29 cellular contexts compared by ENCODE assay signal in the genomic region with DNA sequence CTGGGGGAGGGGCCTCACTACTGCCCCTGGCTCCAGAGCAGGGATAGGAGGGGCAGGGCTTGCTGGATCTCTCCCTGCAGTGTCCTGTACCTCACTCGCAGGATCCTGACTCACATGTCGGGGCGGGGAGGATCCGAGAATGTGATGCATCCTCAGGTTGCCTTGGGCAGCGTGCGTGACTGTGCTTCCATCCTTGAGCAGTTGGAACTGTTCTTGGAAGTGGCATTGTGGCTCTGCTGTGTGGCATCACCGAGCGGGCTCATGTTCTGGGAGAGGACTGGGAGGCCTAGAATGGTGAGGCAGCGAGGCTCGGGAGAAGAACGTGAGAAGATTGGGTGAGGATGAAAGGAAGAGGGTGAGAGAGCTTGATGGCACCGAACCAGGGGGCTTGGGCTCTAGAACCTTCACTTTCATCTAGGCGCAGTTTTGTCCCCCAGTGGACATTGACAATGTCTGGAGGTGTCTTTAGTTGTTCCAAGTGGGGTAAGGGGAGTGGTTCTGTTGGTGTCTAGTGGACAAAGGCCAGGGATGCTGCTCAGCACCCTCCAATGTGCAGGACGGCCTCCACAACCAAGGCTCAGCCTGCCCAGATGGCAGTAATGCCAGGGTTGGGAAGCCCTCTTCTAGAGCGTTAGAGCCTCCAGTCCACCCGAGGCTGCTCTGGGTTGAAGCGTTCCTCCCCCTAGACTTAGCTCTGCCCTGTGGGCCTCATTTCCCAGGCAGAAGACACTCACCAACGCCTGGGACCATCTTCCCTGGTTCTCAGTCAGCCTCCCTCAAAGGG. TPM values are rescaled to one million over a fixed set of nuclear protein-coding genes. Genes with fewer than 3 reads are reported as not detected.
DNase-seq lines count a peak whose midpoint lies in the region; ATAC-seq, FAIRE-seq and TF ChIP-seq lines count a peak whose summit lies in the region.
"Had no signal": no experiment of that assay in that cellular context is flagged by ENCODE, and none has a peak within 500 bp of the region (broad histone marks: within the 10 kb centered on the region; RNA-seq: fewer than 3 reads in every experiment).

No MANE protein-coding gene starts in this region.

- no peaks in the 10 kb centered on the region for H3K4me1 Mint-ChIP-seq in activated CD4-positive, alpha-beta T cell treated with anti-CD3 and anti-CD28 coated beads, Interleukin-2, amount 10 ng/mL, durations not matched to agents 7 days and 5 days
- H3K4me1 Mint-ChIP-seq in stimulated activated naive B cell treated with anti-CD40 and anti-IgM and Interleukin-4, amounts not matched to agents 10 μg/mL and 1 μg/mL and 100 μg/mL, for 72 hours = peaks cover 0 to 2% of the 10 kb centered on the region in 2 donors
- H3K4me1 Mint-ChIP-seq: activated CD4-positive, alpha-beta T cell treated with anti-CD3 and anti-CD28 coated beads, Interleukin-2, amount 10 ng/mL, durations not matched to agents 24 days and 14 days; immature natural killer cell had no signal

- H3K4me3 Mint-ChIP-seq in activated CD4-positive, alpha-beta T cell treated with anti-CD3 and anti-CD28 coated beads, Interleukin-2, amount 10 ng/mL, durations not matched to agents 7 days and 5 days = no peak overlapping the region
- H3K4me3 Mint-ChIP-seq in stimulated activated naive B cell treated with anti-CD40 and anti-IgM and Interleukin-4, amounts not matched to agents 10 μg/mL and 1 μg/mL and 100 μg/mL, for 72 hours = no peak overlapping the region
- H3K4me3 Mint-ChIP-seq: activated CD4-positive, alpha-beta T cell treated with anti-CD3 and anti-CD28 coated beads, Interleukin-2, amount 10 ng/mL, durations not matched to agents 24 days and 14 days; activated T-cell treated with anti-CD3 and anti-CD28 coated beads, Interleukin-2, amount 50 U/mL, for 24 hours; brain; CD4-positive, CD25-positive, alpha-beta regulatory T cell; immature natural killer cell; T-helper 2 cell treated with Interferon-gamma antibody and Interleukin-4, amounts not matched to agents 5 μg/mL and 100 μg/mL, for 36 hours had no signal

- peaks cover 5% of the 10 kb centered on the region for H3K36me3 Mint-ChIP-seq in activated CD4-positive, alpha-beta T cell treated with anti-CD3 and anti-CD28 coated beads, Interleukin-2, amount 10 ng/mL, durations not matched to agents 7 days and 5 days (ENCODE audit: low read depth)
- H3K36me3 Mint-ChIP-seq in stimulated activated naive B cell treated with anti-CD40 and anti-IgM and Interleukin-4, amounts not matched to agents 10 μg/mL and 1 μg/mL and 100 μg/mL, for 72 hours = peaks cover 35 to 38% of the 10 kb centered on the region in 2 donors
- H3K36me3 Mint-ChIP-seq: brain had no signal

- no peak for DNase-seq in activated CD4-positive, alpha-beta T cell treated with anti-CD3 and anti-CD28 coated beads, Interleukin-2, amount 10 ng/mL, durations not matched to agents 7 days and 5 days
- no peak for DNase-seq in activated CD4-positive, alpha-beta T cell treated with anti-CD3 and anti-CD28 coated beads for 48 hours
- DNase-seq in stimulated activated naive B cell treated with anti-CD40 and anti-IgM and Interleukin-4, amounts not matched to agents 10 μg/mL and 1 μg/mL and 100 μg/mL, for 72 hours = no peak
- DNase-seq in NCI-H446 treated with DMSO at 0.1 percent for 48 hours (lab: John Stamatoyannopoulos, UW) = no peak
- no peak for DNase-seq in H54 (ENCODE audit: insufficient read length, low spot score)
- DNase-seq: activated CD4-positive, alpha-beta T cell treated with anti-CD3 and anti-CD28 coated beads, Interleukin-2, amount 10 ng/mL, durations not matched to agents 24 days and 14 days; activated gamma-delta T cell treated with Interleukin-2 at 50 U/mL for 16 hours; activated T-cell treated with anti-CD3 and anti-CD28 coated beads, Interleukin-2, amount 50 U/mL, for 24 hours; CD4-positive, CD25-positive, alpha-beta regulatory T cell; cerebellar nuclear complex; hippocampal formation; immature natural killer cell; left lung; mesendoderm; MV-4-11; NCI-H1436 treated with DMSO at 0.1 percent for 48 hours; NCI-H2107; NCI-H446; NCI-H82; stimulated activated naive CD8-positive, alpha-beta T cell treated with anti-CD3 and anti-CD28 coated beads, Interleukin-15, Interleukin-2, amounts not matched to agents 100 U/mL and 50 U/mL, for 24 hours; thyroid gland had no signal

- CTCF ChIA-PET in activated CD4-positive, alpha-beta T cell treated with anti-CD3 and anti-CD28 coated beads, Interleukin-2, amount 10 ng/mL, durations not matched to agents 7 days and 5 days (lab: Charles Lee) = no interaction called here

- POLR2A ChIA-PET in activated CD4-positive, alpha-beta T cell treated with anti-CD3 and anti-CD28 coated beads, Interleukin-2, amount 10 ng/mL, durations not matched to agents 7 days and 5 days (lab: Charles Lee) = no interaction called here

- H3K27me3 Mint-ChIP-seq in activated CD4-positive, alpha-beta T cell treated with anti-CD3 and anti-CD28 coated beads, Interleukin-2, amount 10 ng/mL, durations not matched to agents 7 days and 5 days = no peaks in the 10 kb centered on the region
- H3K27me3 Mint-ChIP-seq in stimulated activated naive B cell treated with anti-CD40 and anti-IgM and Interleukin-4, amounts not matched to agents 10 μg/mL and 1 μg/mL and 100 μg/mL, for 72 hours = no peaks in the 10 kb centered on the region
- H3K27me3 Mint-ChIP-seq: activated CD4-positive, alpha-beta T cell treated with anti-CD3 and anti-CD28 coated beads, Interleukin-2, amount 10 ng/mL, durations not matched to agents 24 days and 14 days; activated T-cell treated with anti-CD3 and anti-CD28 coated beads, Interleukin-2, amount 50 U/mL, for 24 hours had no signal

- peak; percentile 22 for ATAC-seq in esophagus mucosa
- ATAC-seq in stimulated activated naive B cell treated with anti-CD40 and anti-IgM and Interleukin-4, amounts not matched to agents 10 μg/mL and 1 μg/mL and 100 μg/mL, for 72 hours (replicated peaks) = no peak
- ATAC-seq: left lung; stimulated activated naive CD8-positive, alpha-beta T cell treated with anti-CD3 and anti-CD28 coated beads, Interleukin-15, Interleukin-2, amounts not matched to agents 100 U/mL and 50 U/mL, for 24 hours had no signal

- TF ChIP-seq POLR2A in H54 (IDR thresholded peaks at IDR 0.05; ENCODE audit: low read depth, low read length) = no peak

- H3K27ac Mint-ChIP-seq in activated CD4-positive, alpha-beta T cell treated with anti-CD3 and anti-CD28 coated beads, Interleukin-2, amount 10 ng/mL, durations not matched to agents 7 days and 5 days = peak overlapping the region; percentile 25
- peak overlapping the region; percentile 31 for H3K27ac Mint-ChIP-seq in stimulated activated naive B cell treated with anti-CD40 and anti-IgM and Interleukin-4, amounts not matched to agents 10 μg/mL and 1 μg/mL and 100 μg/mL, for 72 hours
- H3K27ac Mint-ChIP-seq: activated CD4-positive, alpha-beta T cell treated with anti-CD3 and anti-CD28 coated beads, Interleukin-2, amount 10 ng/mL, durations not matched to agents 24 days and 14 days; activated T-cell treated with anti-CD3 and anti-CD28 coated beads, Interleukin-2, amount 50 U/mL, for 24 hours; T-helper 2 cell treated with Interferon-gamma antibody and Interleukin-4, amounts not matched to agents 5 μg/mL and 100 μg/mL, for 36 hours had no signal

- FAIRE-seq in H54 (lab: Jason Lieb, UNC) = no peak
- FAIRE-seq: D721Med, endometrium had no signal

- no peaks in the 10 kb centered on the region for H3K9me3 Mint-ChIP-seq in activated CD4-positive, alpha-beta T cell treated with anti-CD3 and anti-CD28 coated beads, Interleukin-2, amount 10 ng/mL, durations not matched to agents 7 days and 5 days
- H3K9me3 Mint-ChIP-seq in stimulated activated naive B cell treated with anti-CD40 and anti-IgM and Interleukin-4, amounts not matched to agents 10 μg/mL and 1 μg/mL and 100 μg/mL, for 72 hours = no peaks in the 10 kb centered on the region
- H3K9me3 Mint-ChIP-seq: activated CD4-positive, alpha-beta T cell treated with anti-CD3 and anti-CD28 coated beads, Interleukin-2, amount 10 ng/mL, durations not matched to agents 24 days and 14 days; activated T-cell treated with anti-CD3 and anti-CD28 coated beads, Interleukin-2, amount 50 U/mL, for 24 hours; brain; CD4-positive, CD25-positive, alpha-beta regulatory T cell; immature natural killer cell; T-helper 2 cell treated with Interferon-gamma antibody and Interleukin-4, amounts not matched to agents 5 μg/mL and 100 μg/mL, for 36 hours had no signal

RNA-seq across cellular contexts. Expression of a gene that starts 8.4 kb away (rescaled TPM):
- not detected for total RNA-seq in activated CD4-positive, alpha-beta T cell treated with anti-CD3 and anti-CD28 coated beads, Interleukin-2, amount 10 ng/mL, durations not matched to agents 7 days and 5 days
- total RNA-seq in esophagus mucosa = 7.5 TPM
- total RNA-seq: activated CD4-positive, alpha-beta T cell treated with anti-CD3 and anti-CD28 coated beads, Interleukin-2, amount 10 ng/mL, durations not matched to agents 24 days and 14 days; CD4-positive, CD25-positive, alpha-beta regulatory T cell; OCI-LY7; pulmonary artery endothelial cell had no signal

RNA-seq across cellular contexts. Expression of a gene that starts 9.7 kb away (rescaled TPM):
- total RNA-seq in activated CD4-positive, alpha-beta T cell treated with anti-CD3 and anti-CD28 coated beads, Interleukin-2, amount 10 ng/mL, durations not matched to agents 7 days and 5 days = 1 to 10 TPM; 5.0 to 6.1 TPM
- 6.1 TPM for total RNA-seq in esophagus mucosa
- total RNA-seq: LHCN-M2, OCI-LY7 had no signal

RNA-seq across cellular contexts. Expression of a gene that starts 9.9 kb away (rescaled TPM):
- 10 to 100 TPM; 12.8 to 14.9 TPM for total RNA-seq in activated CD4-positive, alpha-beta T cell treated with anti-CD3 and anti-CD28 coated beads, Interleukin-2, amount 10 ng/mL, durations not matched to agents 7 days and 5 days
- 9.6 TPM for total RNA-seq in esophagus mucosa
- total RNA-seq: LHCN-M2, OCI-LY7 had no signal

RNA-seq across cellular contexts. Expression of a gene that starts 35.6 kb away (rescaled TPM):
- 10 to 100 TPM; 45.1 to 54.6 TPM for total RNA-seq in activated CD4-positive, alpha-beta T cell treated with anti-CD3 and anti-CD28 coated beads, Interleukin-2, amount 10 ng/mL, durations not matched to agents 7 days and 5 days
- 44.9 TPM for total RNA-seq in esophagus mucosa

RNA-seq across cellular contexts. Expression of a gene that starts 46.1 kb away (rescaled TPM):
- total RNA-seq in activated CD4-positive, alpha-beta T cell treated with anti-CD3 and anti-CD28 coated beads, Interleukin-2, amount 10 ng/mL, durations not matched to agents 7 days and 5 days = 1 to 10 TPM; 4.2 to 4.4 TPM
- 1.3 TPM for total RNA-seq in esophagus mucosa
